ENCODE assay signal across 8 cellular contexts in genomic region chr1:153978274-153978909, GRCh38. TPM values are rescaled to one million over a fixed set of nuclear protein-coding genes. Genes with fewer than 3 reads are reported as not detected.
DNase-seq lines count a peak whose midpoint lies in the region; ATAC-seq and TF ChIP-seq lines count a peak whose summit lies in the region.

No MANE protein-coding gene starts in this region.

- POLR2A ChIA-PET in CD4-positive, alpha-beta T cell (lab: Charles Lee) = interaction anchor here (0.6 to 5.3 kb wide), 14 partner anchors 8 to 443 kb away, joined by 3 to 149 read pairs (median 18); partner anchors contain the start of genes CHTOP, CREB3L4, CRTC2 and DENND4B

- no peaks in the 10 kb centered on the region for H3K9me3 ChIP-seq in CD4-positive, alpha-beta T cell (ENCODE audit: control insufficient read depth, low read length)
- H3K9me3 ChIP-seq in duodenal mucosa (ENCODE audit: control insufficient read depth in 1 of 2, low read length in 2 of 2) = no peaks in the 10 kb centered on the region

- TF ChIP-seq CTCF in CD4-positive, alpha-beta T cell (IDR thresholded peaks at IDR 0.05) = no peak
- no peak for TF ChIP-seq CTCF in NB4 (IDR thresholded peaks at IDR 0.05; ENCODE audit: low read depth, low read length)
- no peak for TF ChIP-seq CTCF in neural crest cell (conservative IDR thresholded peaks at IDR 0.05)

- H3K27me3 ChIP-seq in CD4-positive, alpha-beta T cell (ENCODE audit: control insufficient read depth, insufficient read depth, low read length) = no peaks in the 10 kb centered on the region
- H3K27me3 ChIP-seq in duodenal mucosa (ENCODE audit: control insufficient read depth in 1 of 2, insufficient read depth in 2 of 2, low read length in 2 of 2) = no peaks in the 10 kb centered on the region

- peaks cover 40% of the 10 kb centered on the region for H3K4me1 Mint-ChIP-seq in CD4-positive, alpha-beta T cell (ENCODE audit: low read depth)
- peaks cover 36% of the 10 kb centered on the region for H3K4me1 Mint-ChIP-seq in neural crest cell

- peak overlapping the region; percentile 83 for H3K27ac ChIP-seq in CD4-positive, alpha-beta T cell (ENCODE audit: low read depth, low read length)
- H3K27ac ChIP-seq in duodenal mucosa (ENCODE audit: low read depth, low read length) = peak overlapping the region; percentile 87

- H3K27ac Mint-ChIP-seq in CD4-positive, alpha-beta T cell = peak overlapping the region; percentile 94
- peak overlapping the region; percentile 96 for H3K27ac Mint-ChIP-seq in neural crest cell (ENCODE audit: unreplicated experiment)

- no peaks in the 10 kb centered on the region for H3K27me3 Mint-ChIP-seq in CD4-positive, alpha-beta T cell
- H3K27me3 Mint-ChIP-seq in neural crest cell (ENCODE audit: low read depth) = no peaks in the 10 kb centered on the region

- H3K9ac ChIP-seq in duodenal mucosa (ENCODE audit: low read depth in 1 of 2, low read length in 2 of 2) = peak overlapping the region; percentile 86 to 92

- H3K36me3 ChIP-seq in duodenal mucosa (ENCODE audit: control insufficient read depth in 1 of 2, insufficient read depth in 2 of 2, low read length in 2 of 2) = peaks cover 13 to 27% of the 10 kb centered on the region in 2 donors

- peak overlapping the region; percentile 98 for H3K4me3 Mint-ChIP-seq in CD4-positive, alpha-beta T cell
- peak overlapping the region; percentile 100 for H3K4me3 Mint-ChIP-seq in neural crest cell

- no peak for DNase-seq in CD4-positive, alpha-beta T cell
- DNase-seq in NB4 (ENCODE audit: low read depth) = no peak
- DNase-seq in neural crest cell (ENCODE audit: low read depth, low spot score) = no peak
- no peak for DNase-seq in stimulated activated CD4-positive, alpha-beta T cell treated with anti-CD3 and anti-CD28 coated beads, Interleukin-2, amount 100 ng/mL, for 24 hours
- no peak for DNase-seq in NCI-H1105 (lab: John Stamatoyannopoulos, UW)

- H3K4me1 ChIP-seq in duodenal mucosa (ENCODE audit: control insufficient read depth in 1 of 2, insufficient read depth in 2 of 2, low read length in 2 of 2) = peaks cover 15% of the 10 kb centered on the region in 2 donors

- TF ChIP-seq POLR2A in NB4 (IDR thresholded peaks at IDR 0.05; ENCODE audit: extremely low read depth, insufficient read length) = no peak

- ATAC-seq in CD4-positive, alpha-beta T cell (ENCODE audit: poor library complexity) = no peak
- no peak for ATAC-seq in HG03280 (IDR thresholded peaks at IDR 0.05; ENCODE audit: unreplicated experiment)
- no peak for ATAC-seq in esophagus mucosa

- intact Hi-C loops in CD4-positive, alpha-beta T cell (cut with DNase I, micrococcal nuclease) = loop anchor here in 1 of 2 experiments (1.0 kb wide), 1 partner anchor 12 kb away; the partner anchor contains the start of gene RPS27

- no peaks in the 10 kb centered on the region for H3K9me3 Mint-ChIP-seq in CD4-positive, alpha-beta T cell
- no peaks in the 10 kb centered on the region for H3K9me3 Mint-ChIP-seq in neural crest cell

- H3K36me3 Mint-ChIP-seq in CD4-positive, alpha-beta T cell (ENCODE audit: low read depth) = peaks cover 43% of the 10 kb centered on the region
- peaks cover 16% of the 10 kb centered on the region for H3K36me3 Mint-ChIP-seq in neural crest cell (ENCODE audit: low read depth)

- H3K4me3 ChIP-seq in NB4 (ENCODE audit: low read depth, low read length) (peak overlapping the region; percentile 91), duodenal mucosa (ENCODE audit: low read depth in 1 of 2, low read length in 2 of 2) (peak overlapping the region; percentile 98)

- CTCF ChIA-PET in CD4-positive, alpha-beta T cell (lab: Charles Lee) = interaction anchor here (1.5 to 3.7 kb wide), 7 partner anchors 8 to 181 kb away, joined by 4 to 21 read pairs (median 7); partner anchors contain the start of genes CREB3L4, DENND4B, GATAD2B and RAB13

RNA-seq across cellular contexts. Expression of gene JTB, which starts 0.9 kb away (rescaled TPM):
- total RNA-seq in CD4-positive, alpha-beta T cell = 10 to 100 TPM; 80.4 to 80.9 TPM
- total RNA-seq in neural crest cell (72.9 and 74.2 TPM in 2 replicates), esophagus mucosa (73.2 TPM)

RNA-seq across cellular contexts. Expression of gene RAB13, which starts 7.7 kb away (rescaled TPM):
- total RNA-seq in CD4-positive, alpha-beta T cell = under 1 TPM; 0.28 to 0.30 TPM
- total RNA-seq in neural crest cell = 90.9 and 91.5 TPM in 2 replicates
- total RNA-seq in esophagus mucosa = 60.5 TPM

RNA-seq across cellular contexts. Expression of gene CREB3L4, which starts 10.7 kb away (rescaled TPM):
- total RNA-seq in CD4-positive, alpha-beta T cell = 1 to 10 TPM; 2.9 to 3.9 TPM
- total RNA-seq in neural crest cell (18.2 and 20.0 TPM in 2 replicates), esophagus mucosa (7.6 TPM)

RNA-seq across cellular contexts. Expression of gene RPS27, which starts 12.2 kb away (rescaled TPM):
- 1,000 to 10,000 TPM; 7,636 to 8,442 TPM for total RNA-seq in CD4-positive, alpha-beta T cell
- total RNA-seq in neural crest cell = 1,806 and 2,076 TPM in 2 replicates
- 1,798 TPM for total RNA-seq in esophagus mucosa

RNA-seq across cellular contexts. Expression of gene SLC39A1, which starts 15.1 kb away (rescaled TPM):
- 1 to 10 TPM; 6.4 to 6.9 TPM for total RNA-seq in CD4-positive, alpha-beta T cell
- total RNA-seq in neural crest cell (107 and 113 TPM in 2 replicates), esophagus mucosa (42.3 TPM)

Comparison
In these comparisons a context has a peak if more than half of its experiments do, and no peak if none do; other contexts are left out.
1. RNA of gene RAB13, which starts 7.7 kb away (total RNA-seq): 90.9 to 91.5 TPM in neural crest cell and 60.5 TPM in esophagus mucosa (single experiment); 0.28 to 0.30 TPM in CD4-positive, alpha-beta T cell; every median in the first group is over 10 times any median in the second.